In the genomic region with DNA sequence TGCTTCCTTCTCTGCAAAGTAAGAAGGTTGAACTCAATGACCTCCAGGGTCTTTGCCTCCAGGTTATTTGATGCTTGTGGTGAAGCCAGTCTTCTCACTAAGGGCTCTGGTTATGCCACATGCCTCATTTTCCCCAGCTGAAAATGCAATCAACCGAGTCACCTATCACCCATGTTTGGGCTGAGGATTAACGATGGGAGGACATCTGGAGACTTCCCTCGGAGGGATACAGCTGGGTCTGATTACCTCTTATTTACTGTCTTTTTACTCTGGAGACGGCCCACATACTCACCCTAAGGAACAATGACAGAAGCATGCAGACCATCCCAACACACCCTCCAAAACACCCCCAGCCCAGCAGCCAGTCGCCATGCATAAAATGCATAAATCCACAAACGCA, we compare ENCODE assay signal across 1 cellular context.
TF ChIP-seq lines count a peak whose summit lies in the region.

No MANE protein-coding gene starts in this region.

TF ChIP-seq in HepG2, 621 proteins besides CTCF, POLR2A, EP300 and RAD21:
- TF ChIP-seq, protein P1, sequence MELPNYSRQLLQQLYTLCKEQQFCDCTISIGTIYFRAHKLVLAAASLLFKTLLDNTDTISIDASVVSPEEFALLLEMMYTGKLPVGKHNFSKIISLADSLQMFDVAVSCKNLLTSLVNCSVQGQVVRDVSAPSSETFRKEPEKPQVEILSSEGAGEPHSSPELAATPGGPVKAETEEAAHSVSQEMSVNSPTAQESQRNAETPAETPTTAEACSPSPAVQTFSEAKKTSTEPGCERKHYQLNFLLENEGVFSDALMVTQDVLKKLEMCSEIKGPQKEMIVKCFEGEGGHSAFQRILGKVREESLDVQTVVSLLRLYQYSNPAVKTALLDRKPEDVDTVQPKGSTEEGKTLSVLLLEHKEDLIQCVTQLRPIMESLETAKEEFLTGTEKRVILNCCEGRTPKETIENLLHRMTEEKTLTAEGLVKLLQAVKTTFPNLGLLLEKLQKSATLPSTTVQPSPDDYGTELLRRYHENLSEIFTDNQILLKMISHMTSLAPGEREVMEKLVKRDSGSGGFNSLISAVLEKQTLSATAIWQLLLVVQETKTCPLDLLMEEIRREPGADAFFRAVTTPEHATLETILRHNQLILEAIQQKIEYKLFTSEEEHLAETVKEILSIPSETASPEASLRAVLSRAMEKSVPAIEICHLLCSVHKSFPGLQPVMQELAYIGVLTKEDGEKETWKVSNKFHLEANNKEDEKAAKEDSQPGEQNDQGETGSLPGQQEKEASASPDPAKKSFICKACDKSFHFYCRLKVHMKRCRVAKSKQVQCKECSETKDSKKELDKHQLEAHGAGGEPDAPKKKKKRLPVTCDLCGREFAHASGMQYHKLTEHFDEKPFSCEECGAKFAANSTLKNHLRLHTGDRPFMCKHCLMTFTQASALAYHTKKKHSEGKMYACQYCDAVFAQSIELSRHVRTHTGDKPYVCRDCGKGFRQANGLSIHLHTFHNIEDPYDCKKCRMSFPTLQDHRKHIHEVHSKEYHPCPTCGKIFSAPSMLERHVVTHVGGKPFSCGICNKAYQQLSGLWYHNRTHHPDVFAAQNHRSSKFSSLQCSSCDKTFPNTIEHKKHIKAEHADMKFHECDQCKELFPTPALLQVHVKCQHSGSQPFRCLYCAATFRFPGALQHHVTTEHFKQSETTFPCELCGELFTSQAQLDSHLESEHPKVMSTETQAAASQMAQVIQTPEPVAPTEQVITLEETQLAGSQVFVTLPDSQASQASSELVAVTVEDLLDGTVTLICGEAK (IDR thresholded peaks at IDR 0.05): no peak
- TF ChIP-seq, protein P1 (CRISPR knock-in tag; IDR thresholded peaks at IDR 0.05): no peak
- TF ChIP-seq, protein P2, sequence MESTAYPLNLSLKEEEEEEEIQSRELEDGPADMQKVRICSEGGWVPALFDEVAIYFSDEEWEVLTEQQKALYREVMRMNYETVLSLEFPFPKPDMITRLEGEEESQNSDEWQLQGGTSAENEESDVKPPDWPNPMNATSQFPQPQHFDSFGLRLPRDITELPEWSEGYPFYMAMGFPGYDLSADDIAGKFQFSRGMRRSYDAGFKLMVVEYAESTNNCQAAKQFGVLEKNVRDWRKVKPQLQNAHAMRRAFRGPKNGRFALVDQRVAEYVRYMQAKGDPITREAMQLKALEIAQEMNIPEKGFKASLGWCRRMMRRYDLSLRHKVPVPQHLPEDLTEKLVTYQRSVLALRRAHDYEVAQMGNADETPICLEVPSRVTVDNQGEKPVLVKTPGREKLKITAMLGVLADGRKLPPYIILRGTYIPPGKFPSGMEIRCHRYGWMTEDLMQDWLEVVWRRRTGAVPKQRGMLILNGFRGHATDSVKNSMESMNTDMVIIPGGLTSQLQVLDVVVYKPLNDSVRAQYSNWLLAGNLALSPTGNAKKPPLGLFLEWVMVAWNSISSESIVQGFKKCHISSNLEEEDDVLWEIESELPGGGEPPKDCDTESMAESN (CRISPR knock-in tag; conservative IDR thresholded peaks at IDR 0.05): no peak
- no peak for TF ChIP-seq ZNF749 (CRISPR knock-in tag; IDR thresholded peaks at IDR 0.05; ENCODE audit: borderline replicate concordance)
- TF ChIP-seq ELF3 (CRISPR knock-in tag; IDR thresholded peaks at IDR 0.05): no peak
